ENCODE assay signal across 18 cellular contexts in the genomic region with DNA sequence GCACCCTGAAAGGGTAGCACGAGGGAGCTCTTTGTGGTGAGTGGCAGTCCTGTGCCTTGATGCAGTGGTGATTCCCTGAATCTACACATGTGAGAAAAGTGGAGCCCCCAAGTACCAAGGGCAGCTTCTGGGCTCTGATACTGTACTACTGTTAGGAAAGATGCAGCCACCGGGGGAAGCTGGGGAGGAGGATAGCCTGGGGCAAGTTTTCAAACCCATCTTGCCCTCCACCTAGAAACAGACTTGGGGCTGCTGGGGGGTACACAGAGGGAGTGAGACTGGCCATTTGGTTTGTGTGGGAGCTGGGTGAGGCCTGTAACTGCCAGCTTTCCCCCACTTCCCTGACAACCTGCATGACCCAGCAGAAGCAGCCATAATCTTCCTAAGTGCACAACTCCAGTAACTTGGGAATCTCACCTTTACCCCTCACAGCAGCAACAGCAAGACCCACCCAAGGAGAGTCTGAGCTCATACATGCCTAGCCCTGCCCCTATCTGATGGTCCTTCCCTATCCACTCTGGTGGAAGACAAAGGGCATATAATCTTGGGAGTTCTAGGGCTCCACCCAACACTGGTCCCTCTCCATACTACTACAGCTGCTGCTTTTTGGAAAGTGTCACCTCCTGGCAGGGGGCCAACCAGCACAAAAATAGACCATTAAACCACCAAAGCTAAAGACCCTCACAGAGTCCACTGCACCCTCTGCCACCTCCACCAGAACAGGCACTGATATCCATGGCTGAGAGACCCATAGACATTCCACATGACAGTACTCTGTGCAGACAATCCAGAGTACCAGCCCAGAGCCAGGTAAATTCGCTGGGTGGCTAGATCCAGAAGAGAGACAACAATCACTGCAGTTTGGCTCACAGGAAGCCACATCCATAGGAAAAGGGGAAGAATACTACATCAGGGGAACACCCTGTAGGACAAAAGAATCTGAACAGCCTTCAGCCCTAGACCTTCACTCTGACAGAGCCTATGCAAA. TPM values are rescaled to one million over a fixed set of nuclear protein-coding genes. Genes with fewer than 3 reads are reported as not detected.
A peak's percentile ranks its signal among the peaks of the same experiment; 100 is the strongest.
DNase-seq lines count a peak whose midpoint lies in the region; ATAC-seq and TF ChIP-seq lines count a peak whose summit lies in the region.
"Had no signal": no experiment of that assay in that cellular context is flagged by ENCODE, and none has a peak within 500 bp of the region (broad histone marks: within the 10 kb centered on the region; RNA-seq: fewer than 3 reads in every experiment).

No MANE protein-coding gene starts in this region.

- H3K36me3 ChIP-seq in endodermal cell (ENCODE audit: control insufficient read depth, insufficient read depth, low read length) = no peaks in the 10 kb centered on the region
- no peaks in the 10 kb centered on the region for H3K36me3 ChIP-seq in mucosa of descending colon (ENCODE audit: low read depth)

- H3K4me1 ChIP-seq in endodermal cell (ENCODE audit: control insufficient read depth, insufficient read depth, low read length) (no peaks in the 10 kb centered on the region), mucosa of descending colon (ENCODE audit: low read depth) (peaks cover 27% of the 10 kb centered on the region)

- H3K27ac Mint-ChIP-seq in endodermal cell = no peak overlapping the region
- H3K27ac Mint-ChIP-seq in activated CD8-positive, alpha-beta T cell treated with anti-CD3 and anti-CD28 coated beads, Interleukin-2, amount 10 ng/mL, durations not matched to agents 7 days and 5 days = no peak overlapping the region
- H3K27ac Mint-ChIP-seq: activated CD4-positive, alpha-beta T cell treated with anti-CD3 and anti-CD28 coated beads, Interleukin-2, amount 10 ng/mL, durations not matched to agents 7 days and 5 days; CD8-positive, alpha-beta memory T cell; stimulated activated naive CD8-positive, alpha-beta T cell treated with anti-CD3 and anti-CD28 coated beads, Interleukin-15, Interleukin-2, amounts not matched to agents 100 ng/mL and 50 ng/mL, for 24 hours had no signal

- POLR2A ChIA-PET in AG04450 (lab: Yijun Ruan, JAX) = no interaction called here
- POLR2A ChIA-PET in activated CD8-positive, alpha-beta T cell treated with anti-CD3 and anti-CD28 coated beads, Interleukin-2, amount 10 ng/mL, durations not matched to agents 7 days and 5 days (lab: Charles Lee) = no interaction called here

- DNase-seq in AG04450 (ENCODE audit: low read depth, low spot score) (no peak), M059J (ENCODE audit: low read depth) (peak; percentile 31), endodermal cell (peak; percentile 26), mucosa of descending colon (peak in 2 of 3 donors; percentile 50 to 62), NCI-H524 (lab: John Stamatoyannopoulos, UW) (no peak), DMS153 treated with DMSO at 0.1 percent for 48 hours (lab: John Stamatoyannopoulos, UW; ENCODE audit: unreplicated experiment) (no peak), globus pallidus (ENCODE audit: low spot score) (no peak)
- DNase-seq in activated CD8-positive, alpha-beta T cell treated with anti-CD3 and anti-CD28 coated beads, Interleukin-2, amount 10 ng/mL, durations not matched to agents 7 days and 5 days = no peak
- DNase-seq: activated CD4-positive, alpha-beta T cell treated with anti-CD3 and anti-CD28 coated beads, Interleukin-2, amount 10 ng/mL, durations not matched to agents 7 days and 5 days; activated naive CD4-positive, alpha-beta T cell; CD8-positive, alpha-beta memory T cell; hippocampal formation; kidney; NCI-H187; NCI-H446 treated with DMSO at 0.1 percent for 48 hours; retina had no signal

- peak overlapping the region; percentile 65 for H3K27ac ChIP-seq in AG04450 (ENCODE audit: low read depth, low read length)
- no peak overlapping the region for H3K27ac ChIP-seq in endodermal cell (ENCODE audit: low read depth, low read length)

- intact Hi-C loops in mucosa of descending colon (cut with DNase I, micrococcal nuclease) = no loop called here

- H3K4me3 ChIP-seq in AG04450 (ENCODE audit: low read depth, low read length) (no peak overlapping the region), endodermal cell (ENCODE audit: low read length) (peak overlapping the region; percentile 35), mucosa of descending colon (no peak overlapping the region)

- no peak overlapping the region for H3K9ac ChIP-seq in endodermal cell (ENCODE audit: extremely low read depth, low read length, poor library complexity, severe bottlenecking)

- no peaks in the 10 kb centered on the region for H3K27me3 ChIP-seq in AG04450 (ENCODE audit: control insufficient read depth, insufficient read depth, low read length)
- no peaks in the 10 kb centered on the region for H3K27me3 ChIP-seq in endodermal cell (ENCODE audit: control insufficient read depth, insufficient read depth, low read length, poor library complexity, severe bottlenecking)

- H3K27me3 Mint-ChIP-seq in endodermal cell (ENCODE audit: insufficient read depth) = peaks cover 29% of the 10 kb centered on the region
- H3K27me3 Mint-ChIP-seq in activated CD8-positive, alpha-beta T cell treated with anti-CD3 and anti-CD28 coated beads, Interleukin-2, amount 10 ng/mL, durations not matched to agents 7 days and 5 days (ENCODE audit: low read depth) = peaks cover 44% of the 10 kb centered on the region

- H3K9me3 ChIP-seq in AG04450 (ENCODE audit: control insufficient read depth, insufficient read depth, low read length) (no peaks in the 10 kb centered on the region; the same call in none of the 2 replicates), endodermal cell (ENCODE audit: control insufficient read depth, low read length) (peaks cover 8% of the 10 kb centered on the region), mucosa of descending colon (no peaks in the 10 kb centered on the region)

- TF ChIP-seq CTCF in AG04450 (IDR thresholded peaks at IDR 0.05; ENCODE audit: low read depth, low read length) (no peak), endodermal cell (conservative IDR thresholded peaks at IDR 0.05) (no peak), mucosa of descending colon (IDR thresholded peaks at IDR 0.05) (no peak)

- H3K4me1 Mint-ChIP-seq in endodermal cell = peaks cover 11% of the 10 kb centered on the region
- peaks cover 11% of the 10 kb centered on the region for H3K4me1 Mint-ChIP-seq in activated CD8-positive, alpha-beta T cell treated with anti-CD3 and anti-CD28 coated beads, Interleukin-2, amount 10 ng/mL, durations not matched to agents 7 days and 5 days (ENCODE audit: low read depth)
- H3K4me1 Mint-ChIP-seq: CD8-positive, alpha-beta memory T cell had no signal

- peak; percentile 64 for ATAC-seq in mucosa of descending colon
- no peak for ATAC-seq in activated CD8-positive, alpha-beta T cell treated with anti-CD3 and anti-CD28 coated beads, Interleukin-2, amount 10 ng/mL, durations not matched to agents 7 days and 5 days

- H3K4me3 Mint-ChIP-seq in endodermal cell = no peak overlapping the region
- no peak overlapping the region for H3K4me3 Mint-ChIP-seq in activated CD8-positive, alpha-beta T cell treated with anti-CD3 and anti-CD28 coated beads, Interleukin-2, amount 10 ng/mL, durations not matched to agents 7 days and 5 days
- H3K4me3 Mint-ChIP-seq: activated CD4-positive, alpha-beta T cell treated with anti-CD3 and anti-CD28 coated beads, Interleukin-2, amount 10 ng/mL, durations not matched to agents 7 days and 5 days; CD8-positive, alpha-beta memory T cell; mesothelial cell of epicardium; stimulated activated naive CD8-positive, alpha-beta T cell treated with anti-CD3 and anti-CD28 coated beads, Interleukin-15, Interleukin-2, amounts not matched to agents 100 ng/mL and 50 ng/mL, for 24 hours had no signal

- CTCF ChIA-PET in AG04450 (lab: Charles Lee) = interaction anchor here (1.1 to 2.8 kb wide), 2 partner anchors 9 to 49 kb away, joined by 4 to 24 read pairs; a partner anchor contains a TSS
- CTCF ChIA-PET in activated CD8-positive, alpha-beta T cell treated with anti-CD3 and anti-CD28 coated beads, Interleukin-2, amount 10 ng/mL, durations not matched to agents 7 days and 5 days (lab: Charles Lee) = no interaction called here

- WGBS in endodermal cell (ENCODE audit: insufficient coverage in 1 of 2, insufficient read length in 1 of 2), 2 experiments = 92 to 94% methylated on average over 2 to 3 of the region's 3 CpGs

- H3K36me3 Mint-ChIP-seq in endodermal cell (ENCODE audit: low read depth) = no peaks in the 10 kb centered on the region
- peaks cover 4% of the 10 kb centered on the region for H3K36me3 Mint-ChIP-seq in activated CD8-positive, alpha-beta T cell treated with anti-CD3 and anti-CD28 coated beads, Interleukin-2, amount 10 ng/mL, durations not matched to agents 7 days and 5 days (ENCODE audit: low read depth)
- H3K36me3 Mint-ChIP-seq: CD8-positive, alpha-beta memory T cell had no signal

- H3K9me3 Mint-ChIP-seq in endodermal cell = peaks cover 23% of the 10 kb centered on the region
- H3K9me3 Mint-ChIP-seq in activated CD8-positive, alpha-beta T cell treated with anti-CD3 and anti-CD28 coated beads, Interleukin-2, amount 10 ng/mL, durations not matched to agents 7 days and 5 days (ENCODE audit: insufficient read depth) = peaks cover 5% of the 10 kb centered on the region
- H3K9me3 Mint-ChIP-seq: CD8-positive, alpha-beta memory T cell had no signal

RNA-seq across cellular contexts. Expression of a gene that starts 8.2 kb away (rescaled TPM):
- 0.48 and 0.63 TPM in 2 replicates for polyA plus RNA-seq in AG04450 (2011; rRNA removed)
- 0.51 and 1.1 TPM in 2 replicates for polyA minus RNA-seq in AG04450 (2011; rRNA and poly(A)+ RNA removed)
- 27.5 and 42.0 TPM in 2 replicates for total RNA-seq in M059J (2014; rRNA removed; shearing (Covaris generic))
- total RNA-seq in endodermal cell = 1 to 10 TPM; 2.7 to 5.2 TPM
- polyA plus RNA-seq in endodermal cell (2013, experiment 1 of 2) = 0.85 TPM
- 1.2 TPM for polyA plus RNA-seq in endodermal cell (2013, experiment 2 of 2)
- total RNA-seq in mucosa of descending colon = 100 to 1,000 TPM; 170 to 672 (median 264) TPM
- total RNA-seq in activated CD8-positive, alpha-beta T cell treated with anti-CD3 and anti-CD28 coated beads, Interleukin-2, amount 10 ng/mL, durations not matched to agents 7 days and 5 days = not detected

Comparison
In these comparisons a context has a peak if more than half of its experiments do, and no peak if none do; other contexts are left out.
1. DNase-seq: peak in M059J (single experiment), endodermal cell (single experiment) and mucosa of descending colon (2 of 3); none in AG04450 (single experiment), NCI-H524 (0 of 2), activated CD8-positive, alpha-beta T cell treated with anti-CD3 and anti-CD28 coated beads, Interleukin-2, amount 10 ng/mL, durations not matched to agents 7 days and 5 days (single experiment), DMS153 treated with DMSO at 0.1 percent for 48 hours (single experiment) and globus pallidus (single experiment).